ENCODE assay signal across 15 cellular contexts in the genomic region with DNA sequence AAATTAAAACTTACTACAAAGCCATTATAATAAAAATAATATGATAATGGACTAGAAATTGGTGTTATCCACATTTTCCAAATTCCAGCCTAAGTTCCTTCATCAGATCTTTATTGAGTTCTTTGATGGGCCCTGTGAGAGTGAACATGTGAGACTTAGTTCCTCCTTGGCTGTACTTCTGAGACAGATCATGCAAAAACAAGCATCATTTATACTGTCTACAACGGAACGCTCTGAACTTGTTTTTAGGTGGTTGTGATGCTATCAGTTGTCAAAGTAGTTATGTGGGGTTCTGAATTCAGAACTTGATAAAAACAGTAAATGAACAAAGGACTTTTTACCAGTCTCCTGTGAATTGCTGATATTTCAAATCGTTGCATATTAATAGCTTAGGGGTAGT.
"Had no signal": no experiment of that assay in that cellular context is flagged by ENCODE, and none has a peak within 500 bp of the region (broad histone marks: within the 10 kb centered on the region; RNA-seq: fewer than 3 reads in every experiment).

No MANE protein-coding gene starts in this region.

- H3K4me2 ChIP-seq: hepatocyte had no signal

- DNase-seq: activated CD4-positive, alpha-beta T cell treated with anti-CD3 and anti-CD28 coated beads for 1 hour; activated gamma-delta T cell; adrenal gland; effector CD8-positive, alpha-beta T cell; esophagus squamous epithelium; mesendoderm; natural killer cell; ovary; psoas muscle; right cardiac atrium; stimulated activated CD4-positive, alpha-beta T cell treated with anti-CD3 and anti-CD28 coated beads, Interleukin-4, amount 100 ng/mL, for 1 hour; upper lobe of right lung had no signal

- H3K4me3 Mint-ChIP-seq: activated naive CD4-positive, alpha-beta T cell treated with anti-CD3 and anti-CD28 coated beads, Interleukin-2, amount 50 U/mL, for 24 hours; natural killer cell had no signal

- ATAC-seq: natural killer cell, psoas muscle, right cardiac atrium, upper lobe of right lung had no signal

- H3K27me3 ChIP-seq: esophagus squamous epithelium, hepatocyte, ovary, upper lobe of right lung had no signal

- H3K9me3 Mint-ChIP-seq: activated naive CD4-positive, alpha-beta T cell treated with anti-CD3 and anti-CD28 coated beads, Interleukin-2, amount 50 U/mL, for 24 hours; natural killer cell had no signal

- H3K27ac Mint-ChIP-seq: activated naive CD4-positive, alpha-beta T cell treated with anti-CD3 and anti-CD28 coated beads, Interleukin-2, amount 50 U/mL, for 24 hours; natural killer cell had no signal

- H3K36me3 ChIP-seq: adrenal gland, esophagus squamous epithelium, ovary, upper lobe of right lung had no signal

- H3K36me3 Mint-ChIP-seq: activated naive CD4-positive, alpha-beta T cell treated with anti-CD3 and anti-CD28 coated beads, Interleukin-2, amount 50 U/mL, for 24 hours; natural killer cell had no signal

- H3K27ac ChIP-seq: adrenal gland, esophagus squamous epithelium, hepatocyte, ovary, psoas muscle, skin epidermis, upper lobe of right lung had no signal

- H3K4me1 ChIP-seq: psoas muscle, upper lobe of right lung had no signal

- H3K4me3 ChIP-seq: adrenal gland, esophagus squamous epithelium, hepatocyte, ovary, psoas muscle, skin epidermis, upper lobe of right lung had no signal

- H3K9me3 ChIP-seq: adrenal gland, esophagus squamous epithelium, ovary, psoas muscle, upper lobe of right lung had no signal

- H3K4me1 Mint-ChIP-seq: activated naive CD4-positive, alpha-beta T cell treated with anti-CD3 and anti-CD28 coated beads, Interleukin-2, amount 50 U/mL, for 24 hours; natural killer cell had no signal
